19 cellular contexts compared by ENCODE assay signal in the genomic region with DNA sequence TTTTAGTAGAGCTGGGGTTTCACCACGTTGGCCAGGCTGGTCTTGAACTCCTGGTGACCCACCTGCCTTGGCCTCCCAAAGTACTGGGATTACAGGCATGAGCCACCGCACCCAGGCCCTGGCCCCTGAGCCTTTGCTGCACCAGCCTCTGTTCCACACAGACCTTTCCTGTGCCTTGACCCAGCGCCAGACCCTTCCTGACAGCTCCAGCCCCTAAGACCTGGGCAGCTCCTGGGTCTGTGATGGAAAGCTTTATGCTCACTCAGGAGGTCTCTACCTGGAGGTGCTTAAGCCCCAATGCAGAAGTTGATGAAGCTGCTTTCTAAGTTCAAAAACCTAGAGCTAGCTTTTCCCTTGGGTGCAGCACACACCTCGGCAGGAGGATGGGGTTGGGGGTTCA.
"Had no signal": no experiment of that assay in that cellular context is flagged by ENCODE, and none has a peak within 500 bp of the region (broad histone marks: within the 10 kb centered on the region; RNA-seq: fewer than 3 reads in every experiment).

No MANE protein-coding gene starts in this region.

- H3K36me3 ChIP-seq: esophagus muscularis mucosa, pancreas, transverse colon had no signal

- H3K4me3 ChIP-seq: esophagus muscularis mucosa, pancreas, transverse colon had no signal

- H3K36me3 Mint-ChIP-seq: brain had no signal

- H3K27me3 Mint-ChIP-seq: activated CD4-positive, alpha-beta T cell treated with anti-CD3 and anti-CD28 coated beads, Interleukin-2, amount 10 ng/mL, durations not matched to agents 24 days and 14 days; effector memory CD8-positive, alpha-beta T cell; T-helper 17 cell had no signal

- DNase-seq: activated CD4-positive, alpha-beta memory T cell treated with anti-CD3 and anti-CD28 coated beads, Interleukin-2, amount 10 ng/mL, durations not matched to agents 7 days and 5 days; activated CD4-positive, alpha-beta T cell treated with anti-CD3 and anti-CD28 coated beads, Interleukin-2, amount 10 ng/mL, durations not matched to agents 24 days and 14 days; activated gamma-delta T cell; activated naive CD4-positive, alpha-beta T cell treated with anti-CD3 and anti-CD28 coated beads, Interleukin-2, amount 50 U/mL, for 16 hours; effector memory CD8-positive, alpha-beta T cell; hippocampal formation; left ventricle myocardium superior; mammary epithelial cell; midbrain; right cardiac atrium; stimulated activated CD4-positive, alpha-beta T cell treated with anti-CD3 and anti-CD28 coated beads, Interleukin-12 subunit alpha, Interleukin-12 subunit beta, amount 100 ng/mL, for 4 hours; stimulated activated CD4-positive, alpha-beta T cell treated with anti-CD3 and anti-CD28 coated beads, Interleukin-4, amount 100 ng/mL, for 4 hours; SW 1271; T-helper 17 cell; transverse colon had no signal

- H3K4me1 Mint-ChIP-seq: brain, nephron had no signal

- H3K27me3 ChIP-seq: esophagus muscularis mucosa, pancreas, transverse colon had no signal

- H3K27ac Mint-ChIP-seq: activated CD4-positive, alpha-beta memory T cell treated with anti-CD3 and anti-CD28 coated beads, Interleukin-2, amount 10 ng/mL, durations not matched to agents 7 days and 5 days; brain; nephron; T-helper 17 cell had no signal

- ATAC-seq: effector memory CD8-positive, alpha-beta T cell; left ventricle myocardium superior; pancreas; right cardiac atrium; T-helper 17 cell had no signal

- H3K4me1 ChIP-seq: pancreas, transverse colon had no signal

- H3K4me3 Mint-ChIP-seq: activated CD4-positive, alpha-beta memory T cell treated with anti-CD3 and anti-CD28 coated beads, Interleukin-2, amount 10 ng/mL, durations not matched to agents 7 days and 5 days; activated CD4-positive, alpha-beta T cell treated with anti-CD3 and anti-CD28 coated beads, Interleukin-2, amount 10 ng/mL, durations not matched to agents 24 days and 14 days; brain; nephron; T-helper 17 cell had no signal

- H3K27ac ChIP-seq: esophagus muscularis mucosa, pancreas, transverse colon had no signal

- H3K9me3 ChIP-seq: pancreas had no signal
